In the genomic region with DNA sequence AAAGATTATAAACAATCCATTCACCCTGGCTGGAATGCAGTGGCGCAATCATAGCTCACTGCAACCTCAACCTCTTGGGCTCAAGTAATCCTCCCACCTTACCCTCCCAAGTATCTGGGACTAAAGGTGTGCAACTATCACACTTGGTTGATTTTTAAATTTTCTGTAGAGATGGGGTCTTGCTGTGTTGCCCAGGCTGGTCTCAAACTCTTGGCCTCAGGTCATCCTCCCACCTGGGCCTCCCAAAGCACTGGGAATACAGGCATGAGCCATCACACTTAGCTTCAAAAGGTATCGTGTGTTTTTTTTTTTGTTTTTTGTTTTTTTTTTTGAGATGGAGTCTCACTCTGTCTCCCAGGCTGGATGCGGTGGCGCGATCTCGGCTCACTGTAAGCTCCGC, we compare ENCODE assay signal across 24 cellular contexts.
A peak's percentile ranks its signal among the peaks of the same experiment; 100 is the strongest.
DNase-seq lines count a peak whose midpoint lies in the region; ATAC-seq, FAIRE-seq and TF ChIP-seq lines count a peak whose summit lies in the region.
"Had no signal": no experiment of that assay in that cellular context is flagged by ENCODE, and none has a peak within 500 bp of the region (broad histone marks: within the 10 kb centered on the region; RNA-seq: fewer than 3 reads in every experiment).

No MANE protein-coding gene starts in this region.

- in situ Hi-C loops in HepG2 (cut with HindIII; ENCODE audit: extremely low pct_ligation_motif_present, low pct_unique_long_range_greater_than_20kb), result no loop called here
- in situ Hi-C loops in transverse colon (cut with MboI; ENCODE audit: low pct_ligation_motif_present in 1 of 4, low pct_unique_long_range_greater_than_20kb in 1 of 4, low sequenced_read_pairs in 3 of 4), result no loop called here

- TF ChIP-seq EP300 in HepG2 (IDR thresholded peaks at IDR 0.05; ENCODE audit: low read depth in 2 of 2, low read length in 2 of 2), result no peak
- TF ChIP-seq EP300 in HepG2 (CRISPR knock-in tag; IDR thresholded peaks at IDR 0.05; ENCODE audit: borderline replicate concordance), result no peak
- no peak for TF ChIP-seq EP300 in transverse colon (IDR thresholded peaks at IDR 0.05; ENCODE audit: low read depth)

- H3K9me3 ChIP-seq in HepG2 (ENCODE audit: low read length) (no peaks in the 10 kb centered on the region), right lobe of liver (no peaks in the 10 kb centered on the region), transverse colon (no peaks in the 10 kb centered on the region), colonic mucosa (no peaks in the 10 kb centered on the region)
- H3K9me3 ChIP-seq: A549, BE2C had no signal

- H3K9ac ChIP-seq in HepG2 (ENCODE audit: insufficient read depth, low read depth, low read length), result no peak overlapping the region
- H3K9ac ChIP-seq in colonic mucosa (ENCODE audit: low read depth in 2 of 2, low read length in 2 of 2), result no peak overlapping the region
- H3K9ac ChIP-seq: BLaER1 treated with 17β-estradiol and CSF1 and Interleukin-3, amounts not matched to agents 10 nM and 100 nM; GM23248 had no signal

- no peaks in the 10 kb centered on the region for H4K20me1 ChIP-seq in HepG2 (ENCODE audit: insufficient read depth, low read length)

- no peak for ATAC-seq in HepG2
- ATAC-seq in right lobe of liver, result no peak
- ATAC-seq: A549, GM12878 had no signal

- peaks cover 2% of the 10 kb centered on the region for H3K79me2 ChIP-seq in HepG2 (ENCODE audit: insufficient read depth, low read length)

- H3K4me1 ChIP-seq in HepG2 (ENCODE audit: insufficient read depth, low read length), result 0 out of 2 replicates have a peak, but pooled peaks cover 6% of the 10 kb centered on the region
- H3K4me1 ChIP-seq in right lobe of liver, result no peaks in the 10 kb centered on the region
- peaks cover 0 to 4% (median 0%) of the 10 kb centered on the region in 4 donors for H3K4me1 ChIP-seq in transverse colon
- no peaks in the 10 kb centered on the region for H3K4me1 ChIP-seq in colonic mucosa
- H3K4me1 ChIP-seq: BE2C had no signal

- H3K4me3 ChIP-seq in HepG2 (replicated peaks in 1 of 3; ENCODE audit: insufficient read depth in 1 of 3, low read depth in 2 of 3, low read length in 3 of 3) (no peak overlapping the region), right lobe of liver (no peak overlapping the region), transverse colon (no peak overlapping the region), colonic mucosa (no peak overlapping the region)
- H3K4me3 ChIP-seq: A549; BLaER1 treated with 17β-estradiol and CSF1 and Interleukin-3, amounts not matched to agents 10 nM and 100 nM; GM12878; GM23248 had no signal

- WGBS in HepG2 (ENCODE audit: low lambda C conversion rate), result 100% methylated on average over 7 of the region's 7 CpGs
- WGBS in right lobe of liver (ENCODE audit: insufficient coverage, low coverage, low lambda C conversion rate, missing lambda C conversion rate), result 100% methylated on average over 1 of the region's 7 CpGs
- 96 to 100% methylated on average over 1 to 7 of the region's 7 CpGs for WGBS in transverse colon (ENCODE audit: low coverage in 1 of 2), 2 donors

- no peak for TF ChIP-seq RAD21 in HepG2 (CRISPR knock-in tag; IDR thresholded peaks at IDR 0.05)

- TF ChIP-seq CTCF in HepG2 (CRISPR knock-in tag; IDR thresholded peaks at IDR 0.05) (no peak), right lobe of liver (IDR thresholded peaks at IDR 0.05) (no peak), transverse colon (IDR thresholded peaks at IDR 0.05) (no peak), colonic mucosa (IDR thresholded peaks at IDR 0.05) (no peak)

- H3K36me3 ChIP-seq in HepG2 (replicated peaks in 1 of 2; ENCODE audit: control insufficient read depth in 1 of 2, insufficient read depth in 2 of 2, low read length in 2 of 2) (0 out of 5 replicates have a peak, but pooled peaks cover 0 to 2% of the 10 kb centered on the region in 2 experiments), right lobe of liver (peaks cover 0 to 10% (median 0%) of the 10 kb centered on the region in 4 donors), transverse colon (peaks cover 0 to 20% (median 0%) of the 10 kb centered on the region in 4 donors), colonic mucosa (no peaks in the 10 kb centered on the region)
- H3K36me3 ChIP-seq: BE2C had no signal

- CTCF ChIA-PET in HepG2 (lab: Yijun Ruan, JAX; ENCODE audit: low intra/inter-chr PET ratio, low total read pairs), result no interaction called here

- no peak for FAIRE-seq in HepG2 (lab: Jason Lieb, UNC)
- FAIRE-seq: A549, GM12878, GM19239, H1 had no signal

- no TSS peak for BruUV-seq in HepG2 (replicated peaks; lab: Mats Ljungman, UMichigan)

- no peak for DNase-seq in HepG2 (ENCODE audit: low spot score)
- no peak for DNase-seq in right lobe of liver
- peak; percentile 35 for DNase-seq in amniotic epithelial cell (ENCODE audit: low read depth)
- DNase-seq in iris pigment epithelial cell (ENCODE audit: low read depth), result peak; percentile 28
- no peak for DNase-seq in transverse colon
- no peak for DNase-seq in colonic mucosa
- DNase-seq: 8988T; ACHN; AML-193; BE2C; CD4-positive, alpha-beta T cell; CD8-positive, alpha-beta memory T cell; DMS 273 treated with DMSO at 0.1 percent for 48 hours; DMS79; EL; GDM1; GM23248; H7; HCEC 1CT had no signal

- POLR2A ChIA-PET in HepG2 (lab: Yijun Ruan, JAX), result no interaction called here

- H3K27me3 ChIP-seq in HepG2 (ENCODE audit: control insufficient read depth in 1 of 2, insufficient read depth in 2 of 2, low read length in 2 of 2) (no peaks in the 10 kb centered on the region), right lobe of liver (no peaks in the 10 kb centered on the region), transverse colon (no peaks in the 10 kb centered on the region), colonic mucosa (no peaks in the 10 kb centered on the region)
- H3K27me3 ChIP-seq: BE2C; BLaER1 treated with 17β-estradiol and CSF1 and Interleukin-3, amounts not matched to agents 10 nM and 100 nM had no signal

- H3K27ac ChIP-seq in HepG2 (ENCODE audit: extremely low read length, insufficient read depth, low read length) (no peak overlapping the region), right lobe of liver (no peak overlapping the region), transverse colon (no peak overlapping the region), colonic mucosa (no peak overlapping the region)
- H3K27ac ChIP-seq: A549; BLaER1 treated with 17β-estradiol and CSF1 and Interleukin-3, amounts not matched to agents 10 nM and 100 nM; GM23248 had no signal

- no peak for TF ChIP-seq POLR2A in HepG2 (IDR thresholded peaks at IDR 0.05; ENCODE audit: insufficient read depth in 1 of 2, low read depth in 2 of 2, low read length in 2 of 2)
- no peak for TF ChIP-seq POLR2A in right lobe of liver (IDR thresholded peaks at IDR 0.05)
- no peak for TF ChIP-seq POLR2A in transverse colon (IDR thresholded peaks at IDR 0.05)

- H3K4me2 ChIP-seq in HepG2 (ENCODE audit: low read depth, low read length), result no peak overlapping the region
- H3K4me2 ChIP-seq: A549; BLaER1 treated with 17β-estradiol and CSF1 and Interleukin-3, amounts not matched to agents 10 nM and 100 nM had no signal

- H2AFZ ChIP-seq in HepG2 (ENCODE audit: low read length), result no peak overlapping the region
- H2AFZ ChIP-seq: GM23248 had no signal

- intact Hi-C loops in HepG2 (cut with micrococcal nuclease; ENCODE audit: unreplicated experiment), result no loop called here
- intact Hi-C loops in right lobe of liver (cut with DNase I), result no loop called here
- intact Hi-C loops in transverse colon (cut with DNase I; ENCODE audit: low total_unique reads), result no loop called here
- intact Hi-C loops in colonic mucosa (cut with DNase I), result no loop called here

TF ChIP-seq in HepG2, 621 proteins besides CTCF, POLR2A, EP300 and RAD21:
- TF ChIP-seq TP53 (CRISPR knock-in tag; conservative IDR thresholded peaks at IDR 0.05) (no peak), ZNF121 (CRISPR knock-in tag; IDR thresholded peaks at IDR 0.05) (peak; percentile 69), CEBPB (IDR thresholded peaks at IDR 0.05; ENCODE audit: borderline replicate concordance, low read depth, low read length) (peak; percentile 20; the same call in 1 of the 2 replicates)

Comparison
In these comparisons a context has a peak if more than half of its experiments do, and no peak if none do; other contexts are left out.
1. DNase-seq: peak in amniotic epithelial cell (single experiment) and iris pigment epithelial cell (single experiment); none in HepG2 (single experiment), right lobe of liver (0 of 3), transverse colon (single experiment) and colonic mucosa (single experiment).